ENCODE assay signal across 1 cellular context in the genomic region with DNA sequence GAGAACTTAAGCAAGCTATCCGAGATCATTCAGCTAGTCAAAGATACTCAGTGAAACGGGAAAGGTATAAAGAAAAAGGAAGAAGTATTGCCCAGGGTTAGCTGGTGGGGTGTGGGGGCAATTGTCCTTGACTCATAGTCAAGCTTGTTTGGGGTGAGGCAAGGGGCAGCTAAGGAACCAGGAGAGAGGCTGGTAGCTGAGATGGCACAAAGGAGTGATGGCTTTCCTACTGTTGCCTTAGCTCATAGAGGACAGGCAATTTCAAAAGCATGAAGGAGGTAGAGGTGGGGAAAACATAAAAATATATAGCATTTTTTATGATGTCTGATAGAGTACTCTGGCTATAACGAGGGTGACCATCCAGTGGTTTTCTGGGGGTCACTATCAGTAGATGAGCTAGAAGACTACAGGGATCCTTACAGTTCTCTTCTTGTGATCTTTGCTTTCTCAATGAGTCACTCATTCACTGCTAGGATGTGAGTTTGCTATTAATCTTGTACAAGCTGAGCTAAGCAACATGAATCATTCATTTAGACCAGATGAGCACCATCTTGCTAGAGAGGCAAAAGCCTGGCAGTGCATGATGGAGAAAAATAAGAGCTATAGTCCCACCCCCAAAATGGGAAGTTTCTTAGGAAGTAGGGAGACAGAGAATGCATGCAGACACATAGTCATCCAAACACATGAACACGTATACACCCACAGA.
TF ChIP-seq lines count a peak whose summit lies in the region.

No MANE protein-coding gene starts in this region.

TF ChIP-seq in WTC11, 78 proteins besides CTCF, POLR2A, EP300 and RAD21 (continued from another document):
- TF ChIP-seq, protein P1, sequence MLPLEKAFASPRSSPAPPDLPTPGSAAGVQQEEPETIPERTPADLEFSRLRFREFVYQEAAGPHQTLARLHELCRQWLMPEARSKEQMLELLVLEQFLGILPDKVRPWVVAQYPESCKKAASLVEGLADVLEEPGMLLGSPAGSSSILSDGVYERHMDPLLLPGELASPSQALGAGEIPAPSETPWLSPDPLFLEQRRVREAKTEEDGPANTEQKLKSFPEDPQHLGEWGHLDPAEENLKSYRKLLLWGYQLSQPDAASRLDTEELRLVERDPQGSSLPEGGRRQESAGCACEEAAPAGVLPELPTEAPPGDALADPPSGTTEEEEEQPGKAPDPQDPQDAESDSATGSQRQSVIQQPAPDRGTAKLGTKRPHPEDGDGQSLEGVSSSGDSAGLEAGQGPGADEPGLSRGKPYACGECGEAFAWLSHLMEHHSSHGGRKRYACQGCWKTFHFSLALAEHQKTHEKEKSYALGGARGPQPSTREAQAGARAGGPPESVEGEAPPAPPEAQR (CRISPR knock-in tag; IDR thresholded peaks at IDR 0.05), result no peak
- TF ChIP-seq ELF4 (CRISPR knock-in tag; IDR thresholded peaks at IDR 0.05; ENCODE audit: low read depth) (no peak), PRRX2 (CRISPR knock-in tag; IDR thresholded peaks at IDR 0.05) (no peak), MLX (CRISPR knock-in tag; IDR thresholded peaks at IDR 0.05) (no peak), ZNF317 (CRISPR knock-in tag; IDR thresholded peaks at IDR 0.05; ENCODE audit: borderline replicate concordance, low read depth) (no peak), GABPB1 (CRISPR knock-in tag; IDR thresholded peaks at IDR 0.05) (no peak), SOX15 (CRISPR knock-in tag; IDR thresholded peaks at IDR 0.05) (no peak), TEAD1 (CRISPR knock-in tag; IDR thresholded peaks at IDR 0.05) (no peak), NFYB (CRISPR knock-in tag; conservative IDR thresholded peaks at IDR 0.05; ENCODE audit: low read depth) (no peak), ZBTB21 (CRISPR knock-in tag; IDR thresholded peaks at IDR 0.05; ENCODE audit: borderline replicate concordance) (no peak), ZNF121 (CRISPR knock-in tag; IDR thresholded peaks at IDR 0.05) (no peak), GRHL2 (CRISPR knock-in tag; IDR thresholded peaks at IDR 0.05; ENCODE audit: insufficient replicate concordance, severe bottlenecking) (no peak)
- TF ChIP-seq, protein P2, sequence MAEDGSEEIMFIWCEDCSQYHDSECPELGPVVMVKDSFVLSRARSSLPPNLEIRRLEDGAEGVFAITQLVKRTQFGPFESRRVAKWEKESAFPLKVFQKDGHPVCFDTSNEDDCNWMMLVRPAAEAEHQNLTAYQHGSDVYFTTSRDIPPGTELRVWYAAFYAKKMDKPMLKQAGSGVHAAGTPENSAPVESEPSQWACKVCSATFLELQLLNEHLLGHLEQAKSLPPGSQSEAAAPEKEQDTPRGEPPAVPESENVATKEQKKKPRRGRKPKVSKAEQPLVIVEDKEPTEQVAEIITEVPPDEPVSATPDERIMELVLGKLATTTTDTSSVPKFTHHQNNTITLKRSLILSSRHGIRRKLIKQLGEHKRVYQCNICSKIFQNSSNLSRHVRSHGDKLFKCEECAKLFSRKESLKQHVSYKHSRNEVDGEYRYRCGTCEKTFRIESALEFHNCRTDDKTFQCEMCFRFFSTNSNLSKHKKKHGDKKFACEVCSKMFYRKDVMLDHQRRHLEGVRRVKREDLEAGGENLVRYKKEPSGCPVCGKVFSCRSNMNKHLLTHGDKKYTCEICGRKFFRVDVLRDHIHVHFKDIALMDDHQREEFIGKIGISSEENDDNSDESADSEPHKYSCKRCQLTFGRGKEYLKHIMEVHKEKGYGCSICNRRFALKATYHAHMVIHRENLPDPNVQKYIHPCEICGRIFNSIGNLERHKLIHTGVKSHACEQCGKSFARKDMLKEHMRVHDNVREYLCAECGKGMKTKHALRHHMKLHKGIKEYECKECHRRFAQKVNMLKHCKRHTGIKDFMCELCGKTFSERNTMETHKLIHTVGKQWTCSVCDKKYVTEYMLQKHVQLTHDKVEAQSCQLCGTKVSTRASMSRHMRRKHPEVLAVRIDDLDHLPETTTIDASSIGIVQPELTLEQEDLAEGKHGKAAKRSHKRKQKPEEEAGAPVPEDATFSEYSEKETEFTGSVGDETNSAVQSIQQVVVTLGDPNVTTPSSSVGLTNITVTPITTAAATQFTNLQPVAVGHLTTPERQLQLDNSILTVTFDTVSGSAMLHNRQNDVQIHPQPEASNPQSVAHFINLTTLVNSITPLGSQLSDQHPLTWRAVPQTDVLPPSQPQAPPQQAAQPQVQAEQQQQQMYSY (CRISPR knock-in tag; IDR thresholded peaks at IDR 0.05), result no peak
- TF ChIP-seq, protein P3, sequence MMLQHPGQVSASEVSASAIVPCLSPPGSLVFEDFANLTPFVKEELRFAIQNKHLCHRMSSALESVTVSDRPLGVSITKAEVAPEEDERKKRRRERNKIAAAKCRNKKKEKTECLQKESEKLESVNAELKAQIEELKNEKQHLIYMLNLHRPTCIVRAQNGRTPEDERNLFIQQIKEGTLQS (CRISPR knock-in tag; conservative IDR thresholded peaks at IDR 0.05), result no peak
- TF ChIP-seq, protein P4, sequence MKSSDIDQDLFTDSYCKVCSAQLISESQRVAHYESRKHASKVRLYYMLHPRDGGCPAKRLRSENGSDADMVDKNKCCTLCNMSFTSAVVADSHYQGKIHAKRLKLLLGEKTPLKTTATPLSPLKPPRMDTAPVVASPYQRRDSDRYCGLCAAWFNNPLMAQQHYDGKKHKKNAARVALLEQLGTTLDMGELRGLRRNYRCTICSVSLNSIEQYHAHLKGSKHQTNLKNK (CRISPR knock-in tag; IDR thresholded peaks at IDR 0.05), result no peak
- TF ChIP-seq, protein P5, sequence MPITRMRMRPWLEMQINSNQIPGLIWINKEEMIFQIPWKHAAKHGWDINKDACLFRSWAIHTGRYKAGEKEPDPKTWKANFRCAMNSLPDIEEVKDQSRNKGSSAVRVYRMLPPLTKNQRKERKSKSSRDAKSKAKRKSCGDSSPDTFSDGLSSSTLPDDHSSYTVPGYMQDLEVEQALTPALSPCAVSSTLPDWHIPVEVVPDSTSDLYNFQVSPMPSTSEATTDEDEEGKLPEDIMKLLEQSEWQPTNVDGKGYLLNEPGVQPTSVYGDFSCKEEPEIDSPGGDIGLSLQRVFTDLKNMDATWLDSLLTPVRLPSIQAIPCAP (CRISPR knock-in tag; IDR thresholded peaks at IDR 0.05), result no peak
